Comparison of ENCODE assay signal across 8 cellular contexts in genomic region chr14:24135584-24135833, GRCh38. TPM values are rescaled to one million over a fixed set of nuclear protein-coding genes. Genes with fewer than 3 reads are reported as not detected.
A peak's percentile ranks its signal among the peaks of the same experiment; 100 is the strongest.
DNase-seq lines count a peak whose midpoint lies in the region; ATAC-seq, FAIRE-seq and TF ChIP-seq lines count a peak whose summit lies in the region.

No MANE protein-coding gene starts in this region.

- no peak for TF ChIP-seq CTCF in epithelial cell of esophagus (IDR thresholded peaks at IDR 0.05; ENCODE audit: insufficient read depth, low read depth, low read length, missing control alignments)
- no peak for TF ChIP-seq CTCF in prostate gland (IDR thresholded peaks at IDR 0.05)

- peaks cover 7% of the 10 kb centered on the region for H3K4me1 ChIP-seq in NT2/D1 (ENCODE audit: insufficient read depth, insufficient read length)
- peaks cover 8% of the 10 kb centered on the region for H3K4me1 ChIP-seq in prostate gland (replicated peaks)

- H3K4me3 ChIP-seq in NT2/D1 (ENCODE audit: insufficient read length, low read depth) (peak overlapping the region; percentile 66), epithelial cell of esophagus (ENCODE audit: low read length) (peak overlapping the region; percentile 69), prostate gland (peak overlapping the region; percentile 90 to 98)

- intact Hi-C loops in prostate gland (cut with DNase I) = no loop called here

- DNase-seq in activated T-cell treated with anti-CD3 and anti-CD28 coated beads, Interleukin-2, amount 50 U/mL, for 4 hours = no peak
- DNase-seq in activated T-cell treated with anti-CD3 and anti-CD28 coated beads, Interleukin-2, amount 50 U/mL, for 48 hours = no peak
- no peak for DNase-seq in NT2/D1 (ENCODE audit: low read depth, low spot score)
- no peak for DNase-seq in epithelial cell of esophagus (ENCODE audit: low read depth)
- no peak for DNase-seq in prostate gland (ENCODE audit: low spot score)
- no peak for DNase-seq in frontal cortex (ENCODE audit: low spot score in 2 of 2)
- DNase-seq in HuH-7.5 (ENCODE audit: low spot score) = no peak

- H3K27me3 ChIP-seq in NT2/D1 (ENCODE audit: insufficient read depth, insufficient read length) (peaks cover 4% of the 10 kb centered on the region), prostate gland (replicated peaks; ENCODE audit: insufficient read depth) (no peaks in the 10 kb centered on the region)

- FAIRE-seq in frontal cortex (lab: Jason Lieb, UNC) = no peak

- H3K27me3 Mint-ChIP-seq in activated T-cell treated with anti-CD3 and anti-CD28 coated beads, Interleukin-2, amount 50 U/mL, for 4 hours (ENCODE audit: low read depth) = no peaks in the 10 kb centered on the region

- H3K4me1 Mint-ChIP-seq in activated T-cell treated with anti-CD3 and anti-CD28 coated beads, Interleukin-2, amount 50 U/mL, for 4 hours (ENCODE audit: low read depth) = peaks cover 63% of the 10 kb centered on the region

- no peaks in the 10 kb centered on the region for H3K9me3 Mint-ChIP-seq in activated T-cell treated with anti-CD3 and anti-CD28 coated beads, Interleukin-2, amount 50 U/mL, for 4 hours

- no peaks in the 10 kb centered on the region for H3K9me3 ChIP-seq in NT2/D1 (ENCODE audit: insufficient read depth, low read length)
- no peaks in the 10 kb centered on the region for H3K9me3 ChIP-seq in prostate gland

- 4% methylated on average over 9 of the region's 9 CpGs for WGBS in prostate gland

- peaks cover 25% of the 10 kb centered on the region for H3K36me3 Mint-ChIP-seq in activated T-cell treated with anti-CD3 and anti-CD28 coated beads, Interleukin-2, amount 50 U/mL, for 4 hours (ENCODE audit: insufficient read depth)

- no peak for TF ChIP-seq POLR2A in prostate gland (IDR thresholded peaks at IDR 0.05)

- H3K4me3 Mint-ChIP-seq in activated T-cell treated with anti-CD3 and anti-CD28 coated beads, Interleukin-2, amount 50 U/mL, for 4 hours = peak overlapping the region; percentile 91

- H3K27ac ChIP-seq in prostate gland = peak overlapping the region; percentile 93 to 97

- ATAC-seq in activated T-cell treated with anti-CD3 and anti-CD28 coated beads, Interleukin-2, amount 50 U/mL, for 4 hours = peak; percentile 0
- ATAC-seq in HG03469 (IDR thresholded peaks at IDR 0.05; ENCODE audit: unreplicated experiment) = no peak

- H3K9ac ChIP-seq in NT2/D1 (ENCODE audit: insufficient read length, low read depth) = peak overlapping the region; percentile 72

- H3K36me3 ChIP-seq in NT2/D1 (ENCODE audit: insufficient read depth, insufficient read length, low read length) (peaks cover 25% of the 10 kb centered on the region), prostate gland (peaks cover 3% of the 10 kb centered on the region in 2 donors)

RNA-seq across cellular contexts. Expression of gene PSME1, which starts 0.5 kb away (rescaled TPM):
- total RNA-seq in activated T-cell treated with anti-CD3 and anti-CD28 coated beads, Interleukin-2, amount 50 U/mL, for 4 hours = 100 to 1,000 TPM; 354 to 391 (median 378) TPM
- total RNA-seq in prostate gland = 100 to 1,000 TPM in 1 of 2 donors, 10 to 100 TPM in 1; 85.4 to 213 TPM
- 20.4 TPM for total RNA-seq in frontal cortex

RNA-seq across cellular contexts. Expression of gene FITM1, which starts 5.0 kb away (rescaled TPM):
- total RNA-seq in activated T-cell treated with anti-CD3 and anti-CD28 coated beads, Interleukin-2, amount 50 U/mL, for 4 hours = 1 to 10 TPM in 1 of 3 donors, under 1 TPM in 2; 0.38 to 1.3 (median 0.69) TPM
- 1 to 10 TPM in 1 of 2 donors, not detected in 1; 2.0 TPM for total RNA-seq in prostate gland
- 0.41 TPM for total RNA-seq in frontal cortex

RNA-seq across cellular contexts. Expression of gene EMC9, which starts 5.9 kb away (rescaled TPM):
- total RNA-seq in activated T-cell treated with anti-CD3 and anti-CD28 coated beads, Interleukin-2, amount 50 U/mL, for 4 hours = 10 to 100 TPM; 15.9 to 18.9 (median 17.4) TPM
- total RNA-seq in prostate gland (10 to 100 TPM; 13.1 to 13.6 TPM), frontal cortex (8.6 TPM)

RNA-seq across cellular contexts. Expression of gene PSME2, which starts 10.9 kb away (rescaled TPM):
- total RNA-seq in activated T-cell treated with anti-CD3 and anti-CD28 coated beads, Interleukin-2, amount 50 U/mL, for 4 hours = 100 to 1,000 TPM; 433 to 479 (median 471) TPM
- total RNA-seq in prostate gland (10 to 100 TPM; 34.5 to 89.3 TPM), frontal cortex (25.7 TPM)

RNA-seq across cellular contexts. Expression of gene RNF31, which starts 11.8 kb away (rescaled TPM):
- 100 to 1,000 TPM in 2 of 3 donors, 10 to 100 TPM in 1; 99.4 to 108 (median 106) TPM for total RNA-seq in activated T-cell treated with anti-CD3 and anti-CD28 coated beads, Interleukin-2, amount 50 U/mL, for 4 hours
- 10 to 100 TPM; 73.8 to 76.9 TPM for total RNA-seq in prostate gland
- total RNA-seq in frontal cortex = 23.2 TPM
